In genomic region chr4:140153744-140154571, GRCh38 we compare ENCODE assay signal across 8 cellular contexts. TPM values are rescaled to one million over a fixed set of nuclear protein-coding genes. Genes with fewer than 3 reads are reported as not detected.
DNase-seq lines count a peak whose midpoint lies in the region; ATAC-seq and TF ChIP-seq lines count a peak whose summit lies in the region.

TSS of gene MAML3 (minus strand) at chr4:140154184. CDS start at chr4:140153327, 857 bp downstream.

- H3K4me3 ChIP-seq in SU-DHL-6 (ENCODE audit: insufficient read depth, low read length, poor library complexity, severe bottlenecking), result peak within 1 kb of the TSS; percentile 63
- peak within 1 kb of the TSS; percentile 80 for H3K4me3 ChIP-seq in osteoblast (ENCODE audit: insufficient read depth, low read length)
- H3K4me3 ChIP-seq in suprapubic skin, result peak within 1 kb of the TSS; percentile 59

- H3K9ac ChIP-seq in SU-DHL-6 (ENCODE audit: low read length), result peak within 1 kb of the TSS; percentile 61

- DNase-seq in DMS153 (lab: John Stamatoyannopoulos, UW) (peak; percentile 97), NCI-H1436 (lab: John Stamatoyannopoulos, UW) (peak; percentile 94), head of caudate nucleus (peak; percentile 82 to 97 (median 92)), osteoblast (ENCODE audit: insufficient read length, low spot score, missing footprints) (peak; percentile 95), suprapubic skin (ENCODE audit: low spot score in 2 of 2) (peak; percentile 96)
- peak; percentile 90 for DNase-seq in activated naive CD8-positive, alpha-beta T cell treated with anti-CD3 and anti-CD28 coated beads, Interleukin-2, amount 10 ng/mL, durations not matched to agents 7 days and 5 days

- H3K27ac ChIP-seq in SU-DHL-6 (ENCODE audit: low read depth, low read length) (no peak within 1 kb of the TSS), osteoblast (ENCODE audit: low read depth, low read length) (peak within 1 kb of the TSS; percentile 49), suprapubic skin (peak within 1 kb of the TSS; percentile 94)

- peaks cover 10% of the 10 kb centered on the region for H3K4me1 ChIP-seq in osteoblast (ENCODE audit: insufficient read depth, low read length)
- peaks cover 7% of the 10 kb centered on the region for H3K4me1 ChIP-seq in suprapubic skin

- peak; percentile 35 for ATAC-seq in HG02588 (IDR thresholded peaks at IDR 0.05; ENCODE audit: unreplicated experiment)
- peak; percentile 39 for ATAC-seq in activated naive CD8-positive, alpha-beta T cell treated with anti-CD3 and anti-CD28 coated beads, Interleukin-2, amount 10 ng/mL, durations not matched to agents 7 days and 5 days (ENCODE audit: low read depth)

- TF ChIP-seq CTCF in SU-DHL-6 (IDR thresholded peaks at IDR 0.05; ENCODE audit: insufficient read depth, low read length, poor library complexity, severe bottlenecking), result no peak
- TF ChIP-seq CTCF in osteoblast (IDR thresholded peaks at IDR 0.05; ENCODE audit: extremely low read depth, low read depth, low read length), result no peak
- TF ChIP-seq CTCF in suprapubic skin (IDR thresholded peaks at IDR 0.05), result no peak

- H3K9me2 ChIP-seq in SU-DHL-6 (replicated peaks; ENCODE audit: insufficient read depth, low read length), result no peaks in the 10 kb centered on the region

- H3F3A ChIP-seq in SU-DHL-6 (ENCODE audit: insufficient read depth), result peaks cover 21% of the 10 kb centered on the region

- H4K20me1 ChIP-seq in SU-DHL-6 (ENCODE audit: low read depth, low read length), result no peaks in the 10 kb centered on the region
- no peaks in the 10 kb centered on the region for H4K20me1 ChIP-seq in osteoblast (ENCODE audit: insufficient read depth, low read length)

- no peaks in the 10 kb centered on the region for H3K9me3 Mint-ChIP-seq in activated naive CD8-positive, alpha-beta T cell treated with anti-CD3 and anti-CD28 coated beads, Interleukin-2, amount 10 ng/mL, durations not matched to agents 7 days and 5 days

- H3K4me1 Mint-ChIP-seq in activated naive CD8-positive, alpha-beta T cell treated with anti-CD3 and anti-CD28 coated beads, Interleukin-2, amount 10 ng/mL, durations not matched to agents 7 days and 5 days, result peaks cover 36% of the 10 kb centered on the region

- TF ChIP-seq POLR2A in suprapubic skin (IDR thresholded peaks at IDR 0.05), result no peak

- TF ChIP-seq EP300 in suprapubic skin (IDR thresholded peaks at IDR 0.05), result no peak

- H3K4me2 ChIP-seq in SU-DHL-6 (ENCODE audit: low read depth, low read length, poor library complexity, severe bottlenecking), result peak within 1 kb of the TSS; percentile 88
- peak within 1 kb of the TSS; percentile 98 for H3K4me2 ChIP-seq in osteoblast (ENCODE audit: insufficient read depth, low read length)

- H3K36me3 ChIP-seq in SU-DHL-6 (ENCODE audit: low read length) (no peaks in the 10 kb centered on the region), osteoblast (ENCODE audit: insufficient read depth, low read length) (no peaks in the 10 kb centered on the region), suprapubic skin (no peaks in the 10 kb centered on the region)

- H3K4me3 Mint-ChIP-seq in activated naive CD8-positive, alpha-beta T cell treated with anti-CD3 and anti-CD28 coated beads, Interleukin-2, amount 10 ng/mL, durations not matched to agents 7 days and 5 days, result peak within 1 kb of the TSS; percentile 96

- H2AFZ ChIP-seq in SU-DHL-6 (ENCODE audit: low read depth, low read length, severe bottlenecking) (peak within 1 kb of the TSS; percentile 68), osteoblast (ENCODE audit: low read length) (peak within 1 kb of the TSS; percentile 87)

- H3K9me3 ChIP-seq in SU-DHL-6 (ENCODE audit: insufficient read depth, low read length), result no peaks in the 10 kb centered on the region
- no peaks in the 10 kb centered on the region for H3K9me3 ChIP-seq in osteoblast (ENCODE audit: low read depth, low read length)
- no peaks in the 10 kb centered on the region for H3K9me3 ChIP-seq in suprapubic skin

- H3K27me3 ChIP-seq in SU-DHL-6 (ENCODE audit: low read length) (no peaks in the 10 kb centered on the region), osteoblast (ENCODE audit: insufficient read depth, low read length) (peaks cover 5% of the 10 kb centered on the region), suprapubic skin (no peaks in the 10 kb centered on the region)

- POLR2A ChIA-PET in activated naive CD8-positive, alpha-beta T cell treated with anti-CD3 and anti-CD28 coated beads, Interleukin-2, amount 10 ng/mL, durations not matched to agents 7 days and 5 days (lab: Charles Lee), result interaction anchor here (0.7 to 7.0 kb wide), 14 partner anchors 12 to 598 kb away, joined by 3 to 59 read pairs (median 8); partner anchors contain the start of gene SETD7

- under 1% methylated on average over 60 of the region's 78 CpGs for WGBS in suprapubic skin

- H3K36me3 Mint-ChIP-seq in activated naive CD8-positive, alpha-beta T cell treated with anti-CD3 and anti-CD28 coated beads, Interleukin-2, amount 10 ng/mL, durations not matched to agents 7 days and 5 days, result no peaks in the 10 kb centered on the region

- peak within 1 kb of the TSS; percentile 88 for H3K27ac Mint-ChIP-seq in activated naive CD8-positive, alpha-beta T cell treated with anti-CD3 and anti-CD28 coated beads, Interleukin-2, amount 10 ng/mL, durations not matched to agents 7 days and 5 days

- H3K27me3 Mint-ChIP-seq in activated naive CD8-positive, alpha-beta T cell treated with anti-CD3 and anti-CD28 coated beads, Interleukin-2, amount 10 ng/mL, durations not matched to agents 7 days and 5 days, result peaks cover 1% of the 10 kb centered on the region

- intact Hi-C loops in head of caudate nucleus (cut with DNase I), result loop anchor here (5.0 to 10.0 kb wide), 4 partner anchors 102 to 417 kb away; no protein-coding TSS in a partner anchor

- H3K79me2 ChIP-seq in SU-DHL-6 (ENCODE audit: insufficient read depth, low read length) (no peaks in the 10 kb centered on the region), osteoblast (ENCODE audit: insufficient read depth, low read length) (no peaks in the 10 kb centered on the region)

RNA-seq across cellular contexts. Expression of gene MAML3, which starts in this region (rescaled TPM):
- 1 to 10 TPM; 4.6 to 4.7 TPM for total RNA-seq in activated naive CD8-positive, alpha-beta T cell treated with anti-CD3 and anti-CD28 coated beads, Interleukin-2, amount 10 ng/mL, durations not matched to agents 7 days and 5 days
- total RNA-seq in osteoblast (0.59 and 0.72 TPM in 2 replicates), suprapubic skin (10 to 100 TPM; 18.2 to 42.7 (median 28.6) TPM)

Comparison
In these comparisons a context has a peak if more than half of its experiments do, and no peak if none do; other contexts are left out.
1. Peak in DNase-seq, H3K4me3 ChIP-seq, H3K27ac ChIP-seq and H3K4me2 ChIP-seq in osteoblast; RNA of the gene not detected or under 1 TPM.